9 cellular contexts compared by ENCODE assay signal in genomic region chr1:172719694-172720138, GRCh38.
DNase-seq lines count a peak whose midpoint lies in the region; ATAC-seq and TF ChIP-seq lines count a peak whose summit lies in the region.
"Had no signal": no experiment of that assay in that cellular context is flagged by ENCODE, and none has a peak within 500 bp of the region (broad histone marks: within the 10 kb centered on the region; RNA-seq: fewer than 3 reads in every experiment).

No MANE protein-coding gene starts in this region.

- H3K9me3 Mint-ChIP-seq in activated naive CD4-positive, alpha-beta T cell treated with anti-CD3 and anti-CD28 coated beads, Interleukin-2, amount 10 ng/mL, durations not matched to agents 7 days and 5 days, result no peaks in the 10 kb centered on the region
- H3K9me3 Mint-ChIP-seq: dendritic cell treated with granulocyte-macrophage colony-stimulating factor and Interleukin-4, amounts not matched to agents 40 ng/mL and 50 ng/mL, for 4 days had no signal

- CTCF ChIA-PET in activated naive CD4-positive, alpha-beta T cell treated with anti-CD3 and anti-CD28 coated beads, Interleukin-2, amount 10 ng/mL, durations not matched to agents 7 days and 5 days (lab: Charles Lee), result interaction anchor here (0.6 to 15.0 kb wide), 32 partner anchors 9 to 291 kb away, joined by 3 to 274 read pairs (median 4); partner anchors contain the start of gene FASLG

- H3K4me3 Mint-ChIP-seq in activated naive CD4-positive, alpha-beta T cell treated with anti-CD3 and anti-CD28 coated beads, Interleukin-2, amount 10 ng/mL, durations not matched to agents 7 days and 5 days, result no peak overlapping the region
- H3K4me3 Mint-ChIP-seq: dendritic cell treated with granulocyte-macrophage colony-stimulating factor and Interleukin-4, amounts not matched to agents 40 ng/mL and 50 ng/mL, for 4 days had no signal

- H3K36me3 Mint-ChIP-seq in activated naive CD4-positive, alpha-beta T cell treated with anti-CD3 and anti-CD28 coated beads, Interleukin-2, amount 10 ng/mL, durations not matched to agents 7 days and 5 days, result no peaks in the 10 kb centered on the region

- peak; percentile 20 for DNase-seq in NCI-H2196 (lab: John Stamatoyannopoulos, UW; ENCODE audit: unreplicated experiment)
- DNase-seq in NCI-H2196 treated with DMSO at 0.1 percent for 48 hours (lab: John Stamatoyannopoulos, UW; ENCODE audit: unreplicated experiment), result no peak
- DNase-seq in fibroblast of peridontal ligament (ENCODE audit: extremely low read depth), result peak; percentile 65
- DNase-seq in pons (ENCODE audit: low spot score), result peak; percentile 34
- DNase-seq in activated naive CD4-positive, alpha-beta T cell treated with anti-CD3 and anti-CD28 coated beads, Interleukin-2, amount 10 ng/mL, durations not matched to agents 7 days and 5 days, result no peak

- H3K27ac Mint-ChIP-seq in activated naive CD4-positive, alpha-beta T cell treated with anti-CD3 and anti-CD28 coated beads, Interleukin-2, amount 10 ng/mL, durations not matched to agents 7 days and 5 days, result no peak overlapping the region
- H3K27ac Mint-ChIP-seq: dendritic cell treated with granulocyte-macrophage colony-stimulating factor and Interleukin-4, amounts not matched to agents 40 ng/mL and 50 ng/mL, for 4 days had no signal

- peaks cover 27% of the 10 kb centered on the region for H3K4me1 Mint-ChIP-seq in activated naive CD4-positive, alpha-beta T cell treated with anti-CD3 and anti-CD28 coated beads, Interleukin-2, amount 10 ng/mL, durations not matched to agents 7 days and 5 days

- peaks cover 11% of the 10 kb centered on the region for H3K27me3 Mint-ChIP-seq in activated naive CD4-positive, alpha-beta T cell treated with anti-CD3 and anti-CD28 coated beads, Interleukin-2, amount 10 ng/mL, durations not matched to agents 7 days and 5 days
- H3K27me3 Mint-ChIP-seq: dendritic cell treated with granulocyte-macrophage colony-stimulating factor and Interleukin-4, amounts not matched to agents 40 ng/mL and 50 ng/mL, for 4 days had no signal

- ATAC-seq in HG02852 (IDR thresholded peaks at IDR 0.05; ENCODE audit: unreplicated experiment) (peak; percentile 57), SK-N-SH treated with all-trans-retinoic acid at 6 μM for 48 hours (peak; percentile 80), GM18502 (IDR thresholded peaks at IDR 0.05; ENCODE audit: poor library complexity, unreplicated experiment) (no peak)

TF ChIP-seq in SK-N-SH treated with all-trans-retinoic acid at 6 μM for 48 hours, 23 proteins besides CTCF, POLR2A, EP300 and RAD21:
- no peak for TF ChIP-seq ISL1 (CRISPR knock-in tag; IDR thresholded peaks at IDR 0.05)
- no peak for TF ChIP-seq SNAI2 (CRISPR knock-in tag; IDR thresholded peaks at IDR 0.05)
- no peak for TF ChIP-seq ZNF565 (CRISPR knock-in tag; conservative IDR thresholded peaks at IDR 0.05; ENCODE audit: low read depth)
- TF ChIP-seq ARNTL (CRISPR knock-in tag; IDR thresholded peaks at IDR 0.05; ENCODE audit: borderline replicate concordance, low read depth), result no peak

Comparison
In these comparisons a context has a peak if more than half of its experiments do, and no peak if none do; other contexts are left out.
1. DNase-seq: peak in NCI-H2196 (single experiment), fibroblast of peridontal ligament (single experiment) and pons (single experiment); none in NCI-H2196 treated with DMSO at 0.1 percent for 48 hours (single experiment) and activated naive CD4-positive, alpha-beta T cell treated with anti-CD3 and anti-CD28 coated beads, Interleukin-2, amount 10 ng/mL, durations not matched to agents 7 days and 5 days (single experiment).